Comparison of ENCODE assay signal across 18 cellular contexts in genomic region chr3:174317005-174317404, GRCh38.
A peak's percentile ranks its signal among the peaks of the same experiment; 100 is the strongest.
DNase-seq lines count a peak whose midpoint lies in the region; ATAC-seq, FAIRE-seq and TF ChIP-seq lines count a peak whose summit lies in the region.
"Had no signal": no experiment of that assay in that cellular context is flagged by ENCODE, and none has a peak within 500 bp of the region (broad histone marks: within the 10 kb centered on the region; RNA-seq: fewer than 3 reads in every experiment).

No MANE protein-coding gene starts in this region.

- no peaks in the 10 kb centered on the region for H3K79me2 ChIP-seq in osteoblast (ENCODE audit: insufficient read depth, low read length)

- no peaks in the 10 kb centered on the region for H3K36me3 ChIP-seq in osteoblast (ENCODE audit: insufficient read depth, low read length)
- H3K36me3 ChIP-seq in small intestine (ENCODE audit: control insufficient read depth in 2 of 2, insufficient read depth in 2 of 2, low read length in 2 of 2), result no peaks in the 10 kb centered on the region

- TF ChIP-seq CTCF in LNCaP clone FGC (IDR thresholded peaks at IDR 0.05; ENCODE audit: control insufficient read depth, extremely low read depth, insufficient read depth) (no peak), fibroblast of villous mesenchyme (IDR thresholded peaks at IDR 0.05; ENCODE audit: insufficient read depth, low read depth, low read length) (no peak), osteoblast (IDR thresholded peaks at IDR 0.05; ENCODE audit: extremely low read depth, low read depth, low read length) (no peak)

- no peaks in the 10 kb centered on the region for H4K20me1 ChIP-seq in osteoblast (ENCODE audit: insufficient read depth, low read length)

- no peak overlapping the region for H3K27ac ChIP-seq in osteoblast (ENCODE audit: low read depth, low read length)
- no peak overlapping the region for H3K27ac ChIP-seq in small intestine (ENCODE audit: low read depth in 1 of 2, low read length in 1 of 2)

- ATAC-seq in HG02938 (IDR thresholded peaks at IDR 0.05; ENCODE audit: unreplicated experiment), result no peak
- no peak for ATAC-seq in HG02798 (IDR thresholded peaks at IDR 0.05; ENCODE audit: poor library complexity, unreplicated experiment)
- ATAC-seq: GM23338, HCT116 had no signal

- H3K27me3 ChIP-seq in osteoblast (ENCODE audit: insufficient read depth, low read length), result no peaks in the 10 kb centered on the region
- H3K27me3 ChIP-seq in small intestine (ENCODE audit: control insufficient read depth in 2 of 2, insufficient read depth in 2 of 2, low read length in 2 of 2), result no peaks in the 10 kb centered on the region

- DNase-seq in LNCaP clone FGC (ENCODE audit: low read depth) (peak; percentile 63), fibroblast of villous mesenchyme (ENCODE audit: low read depth) (peak; percentile 4), osteoblast (ENCODE audit: insufficient read length, low spot score, missing footprints) (no peak), small intestine (no peak)
- DNase-seq: C1 segment of cervical spinal cord; Calu3; CD4-positive, alpha-beta memory T cell; COR-L47; DMS53; DMS79 treated with DMSO at 0.1 percent for 48 hours; GF-D8; H9 had no signal

- peak overlapping the region; percentile 15 for H2AFZ ChIP-seq in osteoblast (ENCODE audit: low read length)
- H2AFZ ChIP-seq: GM23338 had no signal

- H3K4me2 ChIP-seq in osteoblast (ENCODE audit: insufficient read depth, low read length), result no peak overlapping the region
- H3K4me2 ChIP-seq: GM23338 had no signal

- FAIRE-seq in small intestine (lab: Jason Lieb, UNC), result no peak
- FAIRE-seq: GM12891, GM18507 had no signal

- peaks cover 3% of the 10 kb centered on the region for H3K4me1 ChIP-seq in osteoblast (ENCODE audit: insufficient read depth, low read length)
- no peaks in the 10 kb centered on the region for H3K4me1 ChIP-seq in small intestine (ENCODE audit: control insufficient read depth in 2 of 2, insufficient read depth in 1 of 2, low read depth in 1 of 2, low read length in 1 of 2)

- H3K4me3 ChIP-seq in LNCaP clone FGC (ENCODE audit: low read depth, low read length) (no peak overlapping the region), fibroblast of villous mesenchyme (ENCODE audit: low read depth, low read length) (no peak overlapping the region), osteoblast (ENCODE audit: insufficient read depth, low read length) (no peak overlapping the region), small intestine (ENCODE audit: low read depth in 1 of 2, low read length in 2 of 2) (no peak overlapping the region)
- H3K4me3 ChIP-seq: GM23338 had no signal

- H3K9me3 ChIP-seq in osteoblast (ENCODE audit: low read depth, low read length) (peaks cover 2% of the 10 kb centered on the region), small intestine (ENCODE audit: control insufficient read depth, low read depth) (no peaks in the 10 kb centered on the region)

- 27 to 65% (median 44%) methylated on average over 1 of the region's 1 CpG for WGBS in small intestine, 3 donors

Comparison
In these comparisons a context has a peak if more than half of its experiments do, and no peak if none do; other contexts are left out.
1. DNase-seq: peak in LNCaP clone FGC (single experiment) and fibroblast of villous mesenchyme (single experiment); none in osteoblast (single experiment) and small intestine (single experiment).